In genomic region chr3:115084686-115085085, GRCh38 we compare ENCODE assay signal across 1 cellular context.
TF ChIP-seq lines count a peak whose summit lies in the region.

No MANE protein-coding gene starts in this region.

TF ChIP-seq in WTC11, 78 proteins besides CTCF, POLR2A, EP300 and RAD21 (continued from another document):
- TF ChIP-seq AFF4 (CRISPR knock-in tag; IDR thresholded peaks at IDR 0.05; ENCODE audit: borderline replicate concordance) (no peak), ZNF423 (CRISPR knock-in tag; IDR thresholded peaks at IDR 0.05) (no peak), USF1 (CRISPR knock-in tag; IDR thresholded peaks at IDR 0.05) (no peak), PREB (CRISPR knock-in tag; IDR thresholded peaks at IDR 0.05; ENCODE audit: borderline replicate concordance) (no peak), USF2 (CRISPR knock-in tag; IDR thresholded peaks at IDR 0.05) (no peak), RELA (CRISPR knock-in tag; IDR thresholded peaks at IDR 0.05; ENCODE audit: borderline replicate concordance) (no peak), GABPB1 (CRISPR knock-in tag; IDR thresholded peaks at IDR 0.05) (no peak), NFATC4 (CRISPR knock-in tag; IDR thresholded peaks at IDR 0.05) (no peak), FOXK1 (CRISPR knock-in tag; IDR thresholded peaks at IDR 0.05) (no peak), E2F4 (CRISPR knock-in tag; IDR thresholded peaks at IDR 0.05; ENCODE audit: borderline replicate concordance, low read depth) (no peak), ESRRA (CRISPR knock-in tag; IDR thresholded peaks at IDR 0.05; ENCODE audit: borderline replicate concordance) (no peak)
- TF ChIP-seq, protein P1, sequence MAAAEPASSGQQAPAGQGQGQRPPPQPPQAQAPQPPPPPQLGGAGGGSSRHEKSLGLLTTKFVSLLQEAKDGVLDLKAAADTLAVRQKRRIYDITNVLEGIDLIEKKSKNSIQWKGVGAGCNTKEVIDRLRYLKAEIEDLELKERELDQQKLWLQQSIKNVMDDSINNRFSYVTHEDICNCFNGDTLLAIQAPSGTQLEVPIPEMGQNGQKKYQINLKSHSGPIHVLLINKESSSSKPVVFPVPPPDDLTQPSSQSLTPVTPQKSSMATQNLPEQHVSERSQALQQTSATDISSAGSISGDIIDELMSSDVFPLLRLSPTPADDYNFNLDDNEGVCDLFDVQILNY (CRISPR knock-in tag; IDR thresholded peaks at IDR 0.05) = no peak
- TF ChIP-seq, protein P2, sequence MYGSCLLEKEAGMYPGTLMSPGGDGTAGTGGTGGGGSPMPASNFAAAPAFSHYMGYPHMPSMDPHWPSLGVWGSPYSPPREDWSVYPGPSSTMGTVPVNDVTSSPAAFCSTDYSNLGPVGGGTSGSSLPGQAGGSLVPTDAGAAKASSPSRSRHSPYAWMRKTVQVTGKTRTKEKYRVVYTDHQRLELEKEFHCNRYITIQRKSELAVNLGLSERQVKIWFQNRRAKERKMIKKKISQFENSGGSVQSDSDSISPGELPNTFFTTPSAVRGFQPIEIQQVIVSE (CRISPR knock-in tag; IDR thresholded peaks at IDR 0.05; ENCODE audit: borderline replicate concordance) = no peak
- TF ChIP-seq, protein P3, sequence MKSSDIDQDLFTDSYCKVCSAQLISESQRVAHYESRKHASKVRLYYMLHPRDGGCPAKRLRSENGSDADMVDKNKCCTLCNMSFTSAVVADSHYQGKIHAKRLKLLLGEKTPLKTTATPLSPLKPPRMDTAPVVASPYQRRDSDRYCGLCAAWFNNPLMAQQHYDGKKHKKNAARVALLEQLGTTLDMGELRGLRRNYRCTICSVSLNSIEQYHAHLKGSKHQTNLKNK (CRISPR knock-in tag; IDR thresholded peaks at IDR 0.05) = no peak
TF ChIP-seq in WTC11: peak in this region for 0.
